In the genomic region with DNA sequence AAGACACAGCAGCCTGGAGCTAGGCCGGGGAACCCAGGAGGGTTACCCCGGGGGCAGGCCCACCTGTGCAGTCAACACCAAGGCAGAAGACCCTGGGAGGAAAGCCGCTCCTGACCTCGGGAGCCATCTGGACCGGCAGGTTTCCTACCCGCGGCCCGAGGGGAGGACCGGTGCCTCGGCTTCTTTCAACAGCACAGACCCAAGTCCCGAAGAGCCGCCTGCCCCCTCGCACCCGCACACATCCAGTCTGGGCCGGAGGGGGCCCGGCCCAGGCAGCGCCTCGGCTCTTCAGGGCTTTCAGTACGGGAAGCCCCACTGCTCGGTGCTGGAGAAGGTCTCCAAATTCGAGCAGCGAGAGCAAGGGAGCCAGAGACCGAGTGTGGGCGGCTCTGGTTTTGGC, we compare ENCODE assay signal across 17 cellular contexts.
DNase-seq lines count a peak whose midpoint lies in the region; ATAC-seq, FAIRE-seq and TF ChIP-seq lines count a peak whose summit lies in the region.
"Had no signal": no experiment of that assay in that cellular context is flagged by ENCODE, and none has a peak within 500 bp of the region (broad histone marks: within the 10 kb centered on the region; RNA-seq: fewer than 3 reads in every experiment).

No MANE protein-coding gene starts in this region.

- no peak overlapping the region for H2AFZ ChIP-seq in K562 (ENCODE audit: low read depth, low read length)
- no peak overlapping the region for H2AFZ ChIP-seq in smooth muscle cell (ENCODE audit: low read depth)

- H3K27me3 ChIP-seq in K562 (ENCODE audit: control insufficient read depth in 2 of 2, insufficient read depth in 2 of 2, low read length in 2 of 2), result peaks cover 38 to 42% of the 10 kb centered on the region in 2 experiments; a peak in 4 of 5 replicates
- H3K27me3 ChIP-seq in lower lobe of right lung (ENCODE audit: low read depth), result no peaks in the 10 kb centered on the region
- no peaks in the 10 kb centered on the region for H3K27me3 ChIP-seq in spleen (replicated peaks in 1 of 7)
- no peaks in the 10 kb centered on the region for H3K27me3 ChIP-seq in smooth muscle cell (ENCODE audit: low read depth)

- no peak overlapping the region for H3K4me2 ChIP-seq in K562 (ENCODE audit: insufficient read depth, low read length)
- no peak overlapping the region for H3K4me2 ChIP-seq in smooth muscle cell

- H3K4me1 ChIP-seq in K562 (replicated peaks in 1 of 2; ENCODE audit: control insufficient read depth in 2 of 2, insufficient read depth in 2 of 2, low read length in 2 of 2), result peaks cover 0 to 14% of the 10 kb centered on the region in 2 experiments; a peak in 1 of 5 replicates
- H3K4me1 ChIP-seq in lower lobe of right lung, result peaks cover 27% of the 10 kb centered on the region
- H3K4me1 ChIP-seq in spleen, result no peaks in the 10 kb centered on the region
- peaks cover 28% of the 10 kb centered on the region for H3K4me1 ChIP-seq in smooth muscle cell (ENCODE audit: low read depth)

- H3K9me3 ChIP-seq in K562 (replicated peaks; ENCODE audit: control insufficient read depth, insufficient read depth, low read depth, low read length), result no peaks in the 10 kb centered on the region; the same call in 1 of the 2 replicates
- no peaks in the 10 kb centered on the region for H3K9me3 ChIP-seq in lower lobe of right lung
- H3K9me3 ChIP-seq in spleen, result no peaks in the 10 kb centered on the region
- no peaks in the 10 kb centered on the region for H3K9me3 ChIP-seq in smooth muscle cell (replicated peaks; ENCODE audit: low read depth)

- TF ChIP-seq EP300 in K562 (IDR thresholded peaks at IDR 0.05; ENCODE audit: low read length), result no peak

- POLR2A ChIA-PET in K562 (lab: Yijun Ruan, JAX), result no interaction called here

- intact Hi-C loops in K562 (cut with micrococcal nuclease), result no loop called here
- intact Hi-C loops in lower lobe of right lung (cut with DNase I), result no loop called here
- intact Hi-C loops in spleen (cut with DNase I; ENCODE audit: low total_unique reads), result no loop called here

- H3K79me2 ChIP-seq in K562 (ENCODE audit: control insufficient read depth, insufficient read depth, low read length) (no peaks in the 10 kb centered on the region), smooth muscle cell (ENCODE audit: low read depth) (no peaks in the 10 kb centered on the region)

- H3K36me3 ChIP-seq in K562 (ENCODE audit: control insufficient read depth, insufficient read depth, low read length) (no peaks in the 10 kb centered on the region), lower lobe of right lung (peaks cover 3% of the 10 kb centered on the region), spleen (peaks cover 0 to 29% (median 0%) of the 10 kb centered on the region in 6 donors), smooth muscle cell (ENCODE audit: low read depth) (no peaks in the 10 kb centered on the region)

- H4K20me1 ChIP-seq in K562 (replicated peaks; ENCODE audit: control insufficient read depth, insufficient read depth, low read length) (no peaks in the 10 kb centered on the region), smooth muscle cell (ENCODE audit: low read depth) (no peaks in the 10 kb centered on the region)

- no peak for FAIRE-seq in K562 (lab: Jason Lieb, UNC)

- H3F3A ChIP-seq in smooth muscle cell (ENCODE audit: low read depth), result peaks cover 32% of the 10 kb centered on the region

- BruUV-seq in K562 (replicated peaks; lab: Mats Ljungman, UMichigan), result no TSS peak

- WGBS in K562 (ENCODE audit: insufficient coverage, low coverage, missing lambda C conversion rate), result 2% methylated on average over 24 of the region's 24 CpGs
- WGBS in spleen, 5 donors, result 94 to 99% (median 95%) methylated on average over 17 to 24 of the region's 24 CpGs
- WGBS in smooth muscle cell (ENCODE audit: low lambda C conversion rate), result 95% methylated on average over 24 of the region's 24 CpGs

- ATAC-seq in K562, result no peak
- no peak for ATAC-seq in lower lobe of right lung
- no peak for ATAC-seq in GM21529 (IDR thresholded peaks at IDR 0.05; ENCODE audit: unreplicated experiment)
- ATAC-seq: Panc1 had no signal

- TF ChIP-seq POLR2A in K562 (conservative IDR thresholded peaks at IDR 0.05) (no peak), spleen (IDR thresholded peaks at IDR 0.05) (no peak)

- DNase-seq in K562 (ENCODE audit: extremely low read depth in 1 of 4, low spot score in 3 of 4) (no peak), lower lobe of right lung (peak; percentile 41), spleen (no peak), smooth muscle cell (lab: John Stamatoyannopoulos, UW; ENCODE audit: unreplicated experiment) (no peak), AG08396 (ENCODE audit: low spot score) (no peak)
- DNase-seq in stimulated activated naive CD4-positive, alpha-beta T cell (lab: John Stamatoyannopoulos, UW), result no peak
- DNase-seq: CD4-positive, CD25-positive, alpha-beta regulatory T cell; EL; KBM-7; NCI-H1092 treated with DMSO at 0.1 percent for 48 hours; NCI-H1436 treated with DMSO at 0.1 percent for 48 hours; NCI-H2029; NCI-H345; NCI-H524; NCI-H774 had no signal

- TF ChIP-seq CTCF in K562 (IDR thresholded peaks at IDR 0.05 in 2 of 3, conservative IDR thresholded peaks at IDR 0.05 in 1 of 3; ENCODE audit: insufficient read depth in 2 of 3, low read depth in 1 of 3, low read length in 3 of 3) (no peak), lower lobe of right lung (IDR thresholded peaks at IDR 0.05) (no peak), spleen (IDR thresholded peaks at IDR 0.05 in 8 of 11, conservative IDR thresholded peaks at IDR 0.05 in 3 of 11) (no peak), smooth muscle cell (IDR thresholded peaks at IDR 0.05; ENCODE audit: borderline replicate concordance, insufficient read depth, poor library complexity, severe bottlenecking) (no peak)

- in situ Hi-C loops in K562 (cut with MboI), result no loop called here

- H3K27ac ChIP-seq in K562 (ENCODE audit: extremely low read depth, low read depth, low read length), result no peak overlapping the region
- peak overlapping the region; percentile 75 for H3K27ac ChIP-seq in lower lobe of right lung
- peak overlapping the region in 5 of 8 donors; percentile 8 to 76 (median 66) for H3K27ac ChIP-seq in spleen
- H3K27ac ChIP-seq in smooth muscle cell (ENCODE audit: low read depth), result no peak overlapping the region

- no peak overlapping the region for H3K9ac ChIP-seq in K562 (ENCODE audit: insufficient read depth in 1 of 2, low read depth in 2 of 2, low read length in 2 of 2)
- no peak overlapping the region for H3K9ac ChIP-seq in smooth muscle cell (ENCODE audit: low read depth)

- TF ChIP-seq RAD21 in K562 (CRISPR knock-in tag; conservative IDR thresholded peaks at IDR 0.05 in 1 of 2, IDR thresholded peaks at IDR 0.05 in 1 of 2), result no peak

- H3K9me1 ChIP-seq in K562 (ENCODE audit: control insufficient read depth, insufficient read depth, low read length), result peaks cover 2% of the 10 kb centered on the region

- CTCF ChIA-PET in K562 (lab: Yijun Ruan, JAX; ENCODE audit: low intra/inter-chr PET ratio), result no interaction called here

- H3K4me3 ChIP-seq in K562, result no peak overlapping the region
- no peak overlapping the region for H3K4me3 ChIP-seq in lower lobe of right lung
- H3K4me3 ChIP-seq in spleen, result no peak overlapping the region
- no peak overlapping the region for H3K4me3 ChIP-seq in smooth muscle cell

TF ChIP-seq in K562, 482 proteins besides CTCF, POLR2A, EP300 and RAD21:
- TF ChIP-seq PRPF4 (IDR thresholded peaks at IDR 0.05; ENCODE audit: insufficient read depth, low read depth, low read length, poor library complexity, severe bottlenecking) (no peak), THRAP3 (IDR thresholded peaks at IDR 0.05; ENCODE audit: borderline replicate concordance) (no peak), NFXL1 (CRISPR knock-in tag; IDR thresholded peaks at IDR 0.05) (no peak), NR4A1 (CRISPR knock-in tag; IDR thresholded peaks at IDR 0.05) (no peak), NR4A1 (tag; IDR thresholded peaks at IDR 0.05) (no peak), RCOR1 (IDR thresholded peaks at IDR 0.05; ENCODE audit: borderline replicate concordance in 1 of 2, low read depth in 2 of 2, low read length in 2 of 2) (no peak), EZH2 (IDR thresholded peaks at IDR 0.05; ENCODE audit: borderline replicate concordance, low read depth, low read length) (0 out of 2 replicates have a peak, but pooled peaks have one; percentile 47), BDP1 (IDR thresholded peaks at IDR 0.05; ENCODE audit: insufficient read depth, insufficient read length) (no peak), ZNF431 (CRISPR knock-in tag; IDR thresholded peaks at IDR 0.05) (no peak)

Comparison
In these comparisons a context has a peak if more than half of its experiments do, and no peak if none do; other contexts are left out.
1. H3K27ac ChIP-seq: peak in lower lobe of right lung (single experiment) and spleen (5 of 8); none in K562 (single experiment) and smooth muscle cell (single experiment).